In the genomic region with DNA sequence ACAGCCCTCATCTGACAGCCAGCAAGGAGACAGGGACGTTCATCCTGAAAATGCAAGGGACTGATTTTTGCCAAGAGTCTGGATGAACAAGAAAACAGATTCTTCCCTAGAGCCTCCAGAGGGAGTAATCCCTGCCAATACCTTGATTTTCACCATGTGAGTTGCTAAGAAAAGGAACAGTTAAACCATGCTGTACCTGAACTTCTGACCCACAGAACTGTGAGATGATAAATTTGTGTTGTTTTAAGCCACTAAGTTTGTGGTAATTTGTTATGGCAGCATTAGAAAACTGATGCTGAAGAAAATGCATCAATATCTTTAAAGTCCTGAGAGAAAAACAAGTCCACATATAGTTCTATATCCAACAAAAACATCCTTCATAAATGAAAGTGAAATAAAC, we compare ENCODE assay signal across 20 cellular contexts.
A peak's percentile ranks its signal among the peaks of the same experiment; 100 is the strongest.
DNase-seq lines count a peak whose midpoint lies in the region; FAIRE-seq and TF ChIP-seq lines count a peak whose summit lies in the region.
"Had no signal": no experiment of that assay in that cellular context is flagged by ENCODE, and none has a peak within 500 bp of the region (broad histone marks: within the 10 kb centered on the region; RNA-seq: fewer than 3 reads in every experiment).

No MANE protein-coding gene starts in this region.

- in situ Hi-C loops in SK-MEL-5 (cut with HindIII; ENCODE audit: low pct_unique_long_range_greater_than_20kb, low sequenced_read_pairs): no loop called here

- no peaks in the 10 kb centered on the region for H4K20me1 ChIP-seq in endothelial cell of umbilical vein (replicated peaks; ENCODE audit: control insufficient read depth, extremely low read depth, insufficient read depth, low read length)
- H4K20me1 ChIP-seq in MM.1S (ENCODE audit: insufficient read depth, low read length): no peaks in the 10 kb centered on the region

- no TSS peak for BruUV-seq in endothelial cell of umbilical vein (replicated peaks; lab: Mats Ljungman, UMichigan)

- no peak overlapping the region for H3K4me2 ChIP-seq in endothelial cell of umbilical vein (ENCODE audit: insufficient read depth, low read length)
- peak overlapping the region; percentile 15 for H3K4me2 ChIP-seq in parathyroid adenoma (ENCODE audit: low read length)
- H3K4me2 ChIP-seq in MM.1S (ENCODE audit: low read depth, low read length): no peak overlapping the region

- intact Hi-C loops in endothelial cell of umbilical vein (cut with micrococcal nuclease): no loop called here

- peak; percentile 28 for DNase-seq in ELR (ENCODE audit: low read depth)
- peak; percentile 10 for DNase-seq in SK-MEL-5 (ENCODE audit: low read depth, low spot score)
- DNase-seq in endothelial cell of umbilical vein (ENCODE audit: low read depth, low spot score): peak; percentile 71
- no peak for DNase-seq in MV-4-11 (lab: John Stamatoyannopoulos, UW)
- DNase-seq in activated gamma-delta T cell treated with Interleukin-2 at 50 U/mL for 16 hours: no peak
- DNase-seq in COR-L47 (lab: John Stamatoyannopoulos, UW): no peak
- DNase-seq in MM.1S: no peak
- DNase-seq: dorsolateral prefrontal cortex; EL; heart left ventricle; NCI-H1694 treated with DMSO at 0.1 percent for 48 hours; NCI-H2227 treated with DMSO at 0.1 percent for 48 hours; occipital lobe; Peyer's patch; stimulated activated naive CD4-positive, alpha-beta T cell treated with Interleukin-2 at 50 U/mL for 16 hours; tibial artery had no signal

- dilution Hi-C loops in endothelial cell of umbilical vein (cut with MboI; ENCODE audit: extremely low pct_ligation_motif_present, low sequenced_read_pairs): no loop called here

- H3K9me3 ChIP-seq in endothelial cell of umbilical vein (replicated peaks; ENCODE audit: control insufficient read depth, insufficient read depth, low read length) (no peaks in the 10 kb centered on the region), parathyroid adenoma (ENCODE audit: control insufficient read depth, low read length) (no peaks in the 10 kb centered on the region), MM.1S (replicated peaks; ENCODE audit: insufficient read depth, low read length) (no peaks in the 10 kb centered on the region)
- H3K9me3 ChIP-seq: breast epithelium had no signal

- peak overlapping the region; percentile 72 for H2AFZ ChIP-seq in endothelial cell of umbilical vein (ENCODE audit: low read depth, low read length)
- H2AFZ ChIP-seq in parathyroid adenoma: no peak overlapping the region
- H2AFZ ChIP-seq in MM.1S (ENCODE audit: low read length): no peak overlapping the region

- H3K79me2 ChIP-seq in endothelial cell of umbilical vein (ENCODE audit: control insufficient read depth, insufficient read depth, low read length): no peaks in the 10 kb centered on the region
- no peaks in the 10 kb centered on the region for H3K79me2 ChIP-seq in parathyroid adenoma
- no peaks in the 10 kb centered on the region for H3K79me2 ChIP-seq in MM.1S (ENCODE audit: low read length)

- CTCF ChIA-PET in endothelial cell of umbilical vein (lab: Charles Lee): interaction anchor here (0.8 to 2.4 kb wide), 7 partner anchors 11 to 123 kb away, joined by 3 to 10 read pairs (median 6); no protein-coding TSS in a partner anchor

- H3K36me3 ChIP-seq in endothelial cell of umbilical vein (ENCODE audit: control insufficient read depth in 2 of 2, extremely low read depth in 1 of 2, insufficient read depth in 2 of 2, low read length in 2 of 2) (no peaks in the 10 kb centered on the region), parathyroid adenoma (ENCODE audit: control insufficient read depth, insufficient read depth, low read length) (no peaks in the 10 kb centered on the region), MM.1S (replicated peaks; ENCODE audit: insufficient read depth, low read length) (no peaks in the 10 kb centered on the region)
- H3K36me3 ChIP-seq: breast epithelium, esophagus muscularis mucosa, heart left ventricle, Peyer's patch, tibial artery had no signal

- peak in 1 of 2 donors; percentile 16 for TF ChIP-seq CTCF in endothelial cell of umbilical vein (IDR thresholded peaks at IDR 0.05; ENCODE audit: extremely low read depth in 1 of 2, insufficient read depth in 1 of 2, low read depth in 1 of 2, low read length in 2 of 2)
- TF ChIP-seq CTCF in parathyroid adenoma (IDR thresholded peaks at IDR 0.05): no peak
- no peak for TF ChIP-seq CTCF in MM.1S (IDR thresholded peaks at IDR 0.05; ENCODE audit: low read length)

- H3K4me3 ChIP-seq in endothelial cell of umbilical vein (replicated peaks in 1 of 3; ENCODE audit: insufficient read depth in 1 of 3, low read depth in 1 of 3, low read length in 3 of 3): no peak overlapping the region
- H3K4me3 ChIP-seq in parathyroid adenoma (ENCODE audit: low read depth, low read length): no peak overlapping the region
- H3K4me3 ChIP-seq in MM.1S (ENCODE audit: low read length): no peak overlapping the region
- H3K4me3 ChIP-seq: breast epithelium, dorsolateral prefrontal cortex, esophagus muscularis mucosa, heart left ventricle, Peyer's patch, tibial artery had no signal

- H3K27ac ChIP-seq in endothelial cell of umbilical vein (ENCODE audit: insufficient read depth, low read depth, low read length) (no peak overlapping the region), parathyroid adenoma (peak overlapping the region; percentile 70), MM.1S (ENCODE audit: low read length) (no peak overlapping the region)
- H3K27ac ChIP-seq: breast epithelium, dorsolateral prefrontal cortex, esophagus muscularis mucosa, heart left ventricle, HL-60, Peyer's patch, tibial artery had no signal

- no peak for FAIRE-seq in endothelial cell of umbilical vein (lab: Jason Lieb, UNC)

- no peak for TF ChIP-seq POLR2A in endothelial cell of umbilical vein (IDR thresholded peaks at IDR 0.05; ENCODE audit: low read depth, low read length)

- H3F3A ChIP-seq in MM.1S (ENCODE audit: insufficient read depth, low read length): no peaks in the 10 kb centered on the region

- POLR2A ChIA-PET in endothelial cell of umbilical vein (lab: Charles Lee): no interaction called here

- H3K4me1 ChIP-seq in endothelial cell of umbilical vein (ENCODE audit: control insufficient read depth, extremely low read depth, insufficient read depth, low read length): no peaks in the 10 kb centered on the region
- H3K4me1 ChIP-seq in parathyroid adenoma: no peaks in the 10 kb centered on the region
- no peaks in the 10 kb centered on the region for H3K4me1 ChIP-seq in MM.1S (ENCODE audit: low read length)
- H3K4me1 ChIP-seq: breast epithelium, heart left ventricle, Peyer's patch, tibial artery had no signal

- no peaks in the 10 kb centered on the region for H3K9me2 ChIP-seq in MM.1S (replicated peaks; ENCODE audit: insufficient read depth, low read length)

- H3K27me3 ChIP-seq in endothelial cell of umbilical vein (ENCODE audit: control insufficient read depth in 2 of 2, insufficient read depth in 2 of 2, low read length in 2 of 2) (no peaks in the 10 kb centered on the region), parathyroid adenoma (ENCODE audit: control insufficient read depth, insufficient read depth, low read length) (no peaks in the 10 kb centered on the region), MM.1S (replicated peaks; ENCODE audit: insufficient read depth, low read length) (no peaks in the 10 kb centered on the region)
- H3K27me3 ChIP-seq: breast epithelium, dorsolateral prefrontal cortex, esophagus muscularis mucosa, heart left ventricle, Peyer's patch, tibial artery had no signal

- H3K9me1 ChIP-seq in endothelial cell of umbilical vein (replicated peaks; ENCODE audit: control insufficient read depth, extremely low read depth, insufficient read depth, low read length): no peaks in the 10 kb centered on the region

- H3K9ac ChIP-seq in endothelial cell of umbilical vein (replicated peaks; ENCODE audit: extremely low read depth, insufficient read depth, low read length): no peak overlapping the region
- H3K9ac ChIP-seq in parathyroid adenoma: no peak overlapping the region
- no peak overlapping the region for H3K9ac ChIP-seq in MM.1S (ENCODE audit: low read length)

TF ChIP-seq in endothelial cell of umbilical vein, 7 proteins besides CTCF, POLR2A, EP300 and RAD21:
- TF ChIP-seq GATA2 (IDR thresholded peaks at IDR 0.05; ENCODE audit: insufficient read depth, insufficient read length, low read depth, low read length) (no peak), EZH2 (IDR thresholded peaks at IDR 0.05; ENCODE audit: borderline replicate concordance, low read depth, low read length, severe bottlenecking) (no peak), FOS (IDR thresholded peaks at IDR 0.05; ENCODE audit: borderline replicate concordance, insufficient read depth, low read length) (no peak), MYC (IDR thresholded peaks at IDR 0.05; ENCODE audit: low read depth, low read length) (no peak), POLR2AphosphoS5 (IDR thresholded peaks at IDR 0.05; ENCODE audit: insufficient read depth, low read depth, low read length) (no peak), JUN (IDR thresholded peaks at IDR 0.05; ENCODE audit: borderline replicate concordance, insufficient read depth, insufficient read length, low read depth) (no peak)
- TF ChIP-seq, protein P1, sequence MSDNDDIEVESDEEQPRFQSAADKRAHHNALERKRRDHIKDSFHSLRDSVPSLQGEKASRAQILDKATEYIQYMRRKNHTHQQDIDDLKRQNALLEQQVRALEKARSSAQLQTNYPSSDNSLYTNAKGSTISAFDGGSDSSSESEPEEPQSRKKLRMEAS (IDR thresholded peaks at IDR 0.05; ENCODE audit: insufficient read depth, insufficient read length): no peak

Comparison
In these comparisons a context has a peak if more than half of its experiments do, and no peak if none do; other contexts are left out.
1. DNase-seq: peak in ELR (single experiment), SK-MEL-5 (single experiment) and endothelial cell of umbilical vein (single experiment); none in MV-4-11 (single experiment), activated gamma-delta T cell treated with Interleukin-2 at 50 U/mL for 16 hours (single experiment), COR-L47 (single experiment) and MM.1S (single experiment).